ENCODE assay signal across 31 cellular contexts in genomic region chr3:25288416-25288815, GRCh38.
"Had no signal": no experiment of that assay in that cellular context is flagged by ENCODE, and none has a peak within 500 bp of the region (broad histone marks: within the 10 kb centered on the region; RNA-seq: fewer than 3 reads in every experiment).

No MANE protein-coding gene starts in this region.

- H3K9me3 Mint-ChIP-seq: activated CD4-positive, alpha-beta memory T cell treated with anti-CD3 and anti-CD28 coated beads for 36 hours; activated CD4-positive, alpha-beta T cell treated with anti-CD3 and anti-CD28 coated beads, Interleukin-2, amount 10 ng/mL, durations not matched to agents 24 days and 14 days; activated naive CD8-positive, alpha-beta T cell treated with anti-CD3 and anti-CD28 coated beads, Interleukin-2, amount 10 ng/mL, durations not matched to agents 7 days and 5 days; activated T-cell treated with anti-CD3 and anti-CD28 coated beads, Interleukin-2, amount 50 U/mL, for 24 hours; T-helper 2 cell treated with Interferon-gamma antibody and Interleukin-4, amounts not matched to agents 5 μg/mL and 100 μg/mL, for 36 hours had no signal

- ATAC-seq: left colon; naive thymus-derived CD4-positive, alpha-beta T cell; right lobe of liver; stimulated activated effector memory CD8-positive, alpha-beta T cell treated with anti-CD3 and anti-CD28 coated beads, Interleukin-12 subunit alpha, Interleukin-12 subunit beta, amount 100 ng/mL, for 72 hours; stimulated activated naive CD8-positive, alpha-beta T cell treated with anti-CD3 and anti-CD28 coated beads, Interleukin-15, amount 100 ng/mL, for 72 hours; T-cell had no signal

- H3K27me3 Mint-ChIP-seq: activated CD4-positive, alpha-beta memory T cell treated with anti-CD3 and anti-CD28 coated beads for 36 hours; activated CD4-positive, alpha-beta T cell treated with anti-CD3 and anti-CD28 coated beads, Interleukin-2, amount 10 ng/mL, durations not matched to agents 24 days and 14 days; activated naive CD4-positive, alpha-beta T cell treated with anti-CD3 and anti-CD28 coated beads, Interleukin-2, amount 10 ng/mL, durations not matched to agents 7 days and 5 days; activated naive CD8-positive, alpha-beta T cell treated with anti-CD3 and anti-CD28 coated beads, Interleukin-2, amount 10 ng/mL, durations not matched to agents 7 days and 5 days; activated T-cell treated with anti-CD3 and anti-CD28 coated beads, Interleukin-2, amount 50 U/mL, for 24 hours; stimulated activated naive CD8-positive, alpha-beta T cell treated with anti-CD3 and anti-CD28 coated beads, Interleukin-15, amount 100 ng/mL, for 72 hours; T-cell; type B pancreatic cell had no signal

- H3K27ac Mint-ChIP-seq: activated CD4-positive, alpha-beta memory T cell treated with anti-CD3 and anti-CD28 coated beads for 36 hours; activated CD4-positive, alpha-beta T cell treated with anti-CD3 and anti-CD28 coated beads, Interleukin-2, amount 10 ng/mL, durations not matched to agents 24 days and 14 days; activated naive CD4-positive, alpha-beta T cell treated with anti-CD3 and anti-CD28 coated beads, Interleukin-2, amount 10 ng/mL, durations not matched to agents 7 days and 5 days; activated naive CD8-positive, alpha-beta T cell treated with anti-CD3 and anti-CD28 coated beads, Interleukin-2, amount 10 ng/mL, durations not matched to agents 7 days and 5 days; activated T-cell treated with anti-CD3 and anti-CD28 coated beads, Interleukin-2, amount 50 U/mL, for 24 hours; brain; naive thymus-derived CD4-positive, alpha-beta T cell; stimulated activated effector memory CD8-positive, alpha-beta T cell treated with anti-CD3 and anti-CD28 coated beads, Interleukin-12 subunit alpha, Interleukin-12 subunit beta, amount 100 ng/mL, for 72 hours; stimulated activated naive CD8-positive, alpha-beta T cell treated with anti-CD3 and anti-CD28 coated beads, Interleukin-15, amount 100 ng/mL, for 72 hours; T-cell; T-helper 2 cell treated with Interferon-gamma antibody and Interleukin-4, amounts not matched to agents 5 μg/mL and 100 μg/mL, for 36 hours; type B pancreatic cell had no signal

- H3K27ac ChIP-seq: ascending aorta, cardiac muscle cell, coronary artery, dorsolateral prefrontal cortex, neutrophil, right lobe of liver, uterus, WERI-Rb-1 had no signal

- H3K36me3 Mint-ChIP-seq: activated CD4-positive, alpha-beta memory T cell treated with anti-CD3 and anti-CD28 coated beads for 36 hours; activated naive CD4-positive, alpha-beta T cell treated with anti-CD3 and anti-CD28 coated beads, Interleukin-2, amount 10 ng/mL, durations not matched to agents 7 days and 5 days; activated naive CD8-positive, alpha-beta T cell treated with anti-CD3 and anti-CD28 coated beads, Interleukin-2, amount 10 ng/mL, durations not matched to agents 7 days and 5 days; brain; naive thymus-derived CD4-positive, alpha-beta T cell; stimulated activated effector memory CD8-positive, alpha-beta T cell treated with anti-CD3 and anti-CD28 coated beads, Interleukin-12 subunit alpha, Interleukin-12 subunit beta, amount 100 ng/mL, for 72 hours; T-cell; type B pancreatic cell had no signal

- H3K36me3 ChIP-seq: ascending aorta, cardiac muscle cell, neutrophil, right lobe of liver, uterus, WERI-Rb-1 had no signal

- H3K4me3 ChIP-seq: ascending aorta, cardiac muscle cell, coronary artery, dorsolateral prefrontal cortex, right lobe of liver, uterus had no signal

- H3K4me1 ChIP-seq: ascending aorta, right lobe of liver, uterus had no signal

- H3K4me1 Mint-ChIP-seq: activated CD4-positive, alpha-beta T cell treated with anti-CD3 and anti-CD28 coated beads, Interleukin-2, amount 10 ng/mL, durations not matched to agents 24 days and 14 days; activated naive CD4-positive, alpha-beta T cell treated with anti-CD3 and anti-CD28 coated beads, Interleukin-2, amount 10 ng/mL, durations not matched to agents 7 days and 5 days; activated naive CD8-positive, alpha-beta T cell treated with anti-CD3 and anti-CD28 coated beads, Interleukin-2, amount 10 ng/mL, durations not matched to agents 7 days and 5 days; naive thymus-derived CD4-positive, alpha-beta T cell; stimulated activated effector memory CD8-positive, alpha-beta T cell treated with anti-CD3 and anti-CD28 coated beads, Interleukin-12 subunit alpha, Interleukin-12 subunit beta, amount 100 ng/mL, for 72 hours; stimulated activated naive CD8-positive, alpha-beta T cell treated with anti-CD3 and anti-CD28 coated beads, Interleukin-15, amount 100 ng/mL, for 72 hours; T-cell had no signal

- DNase-seq: activated CD4-positive, alpha-beta memory T cell treated with anti-CD3 and anti-CD28 coated beads for 36 hours; activated CD4-positive, alpha-beta T cell treated with anti-CD3 and anti-CD28 coated beads, Interleukin-2, amount 10 ng/mL, durations not matched to agents 24 days and 14 days; activated CD4-positive, CD25-positive, alpha-beta regulatory T cell treated with anti-CD3 and anti-CD28 coated beads, Interleukin-2, amount 50 U/mL, for 72 hours; activated CD8-positive, alpha-beta memory T cell treated with anti-CD3 and anti-CD28 coated beads, Interleukin-2, amount 50 U/mL, for 4 hours; activated gamma-delta T cell; activated naive CD4-positive, alpha-beta T cell treated with anti-CD3 and anti-CD28 coated beads, Interleukin-2, amount 10 ng/mL, durations not matched to agents 7 days and 5 days; activated naive CD8-positive, alpha-beta T cell treated with anti-CD3 and anti-CD28 coated beads, Interleukin-2, amount 10 ng/mL, durations not matched to agents 7 days and 5 days; activated T-cell treated with anti-CD3 and anti-CD28 coated beads, Interleukin-2, amount 50 U/mL, for 24 hours; cerebellar nuclear complex; dorsolateral prefrontal cortex; effector memory CD4-positive, alpha-beta T cell; left colon; mammary epithelial cell; midbrain; naive thymus-derived CD4-positive, alpha-beta T cell; right lobe of liver; stimulated activated CD4-positive, alpha-beta T cell treated with anti-CD3 and anti-CD28 coated beads, Interleukin-12 subunit alpha, Interleukin-12 subunit beta, amount 100 ng/mL, for 4 hours; stimulated activated CD4-positive, alpha-beta T cell treated with anti-CD3 and anti-CD28 coated beads, Interleukin-4, amount 100 ng/mL, for 24 hours; stimulated activated naive CD8-positive, alpha-beta T cell treated with anti-CD3 and anti-CD28 coated beads, Interleukin-15, amount 100 ng/mL, for 72 hours; substantia nigra; T-cell; uterus; WERI-Rb-1 had no signal

- H3K4me3 Mint-ChIP-seq: activated CD4-positive, alpha-beta memory T cell treated with anti-CD3 and anti-CD28 coated beads for 36 hours; activated CD4-positive, alpha-beta T cell treated with anti-CD3 and anti-CD28 coated beads, Interleukin-2, amount 10 ng/mL, durations not matched to agents 24 days and 14 days; activated naive CD4-positive, alpha-beta T cell treated with anti-CD3 and anti-CD28 coated beads, Interleukin-2, amount 10 ng/mL, durations not matched to agents 7 days and 5 days; activated naive CD8-positive, alpha-beta T cell treated with anti-CD3 and anti-CD28 coated beads, Interleukin-2, amount 10 ng/mL, durations not matched to agents 7 days and 5 days; activated T-cell treated with anti-CD3 and anti-CD28 coated beads, Interleukin-2, amount 50 U/mL, for 24 hours; brain; naive thymus-derived CD4-positive, alpha-beta T cell; stimulated activated effector memory CD8-positive, alpha-beta T cell treated with anti-CD3 and anti-CD28 coated beads, Interleukin-12 subunit alpha, Interleukin-12 subunit beta, amount 100 ng/mL, for 72 hours; stimulated activated naive CD8-positive, alpha-beta T cell treated with anti-CD3 and anti-CD28 coated beads, Interleukin-15, amount 100 ng/mL, for 72 hours; T-cell; T-helper 2 cell treated with Interferon-gamma antibody and Interleukin-4, amounts not matched to agents 5 μg/mL and 100 μg/mL, for 36 hours; type B pancreatic cell had no signal

- H3K27me3 ChIP-seq: ascending aorta, cardiac muscle cell, neutrophil, right lobe of liver, uterus had no signal
